In the genomic region with DNA sequence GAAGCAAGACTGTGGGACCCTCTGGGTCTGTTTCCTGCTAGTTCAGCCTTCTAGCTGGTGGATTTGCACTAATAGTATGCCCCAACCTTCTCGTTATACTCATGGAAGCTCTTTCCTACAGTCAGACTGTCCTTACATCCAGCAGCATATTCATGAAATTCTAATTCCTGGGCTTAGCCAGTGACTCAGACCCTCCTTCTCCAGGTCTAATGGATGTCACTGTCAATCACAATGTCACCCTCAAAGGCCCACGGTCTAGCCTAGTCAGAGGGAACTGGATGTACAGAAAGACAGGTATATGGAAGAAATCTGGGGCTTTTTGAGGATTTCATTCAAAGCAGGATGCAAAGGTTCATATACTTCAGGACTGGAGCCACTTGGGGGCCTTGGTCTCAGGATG, we compare ENCODE assay signal across 21 cellular contexts.
DNase-seq lines count a peak whose midpoint lies in the region; ATAC-seq and TF ChIP-seq lines count a peak whose summit lies in the region.
"Had no signal": no experiment of that assay in that cellular context is flagged by ENCODE, and none has a peak within 500 bp of the region (broad histone marks: within the 10 kb centered on the region; RNA-seq: fewer than 3 reads in every experiment).

No MANE protein-coding gene starts in this region.

- H3K4me1 ChIP-seq in right atrium auricular region (peaks cover 0 to 7% of the 10 kb centered on the region in 2 donors), heart left ventricle (peaks cover 0 to 4% (median 0%) of the 10 kb centered on the region in 12 donors), mesenchymal stem cell (ENCODE audit: control insufficient read depth, insufficient read depth, low read depth, low read length) (peaks cover 23% of the 10 kb centered on the region), smooth muscle cell (ENCODE audit: low read depth) (peaks cover 3% of the 10 kb centered on the region)
- H3K4me1 ChIP-seq: BE2C, HAP-1 had no signal

- H3K14ac ChIP-seq in mesenchymal stem cell (ENCODE audit: low read length in 2 of 2): no peak overlapping the region

- H3K36me3 ChIP-seq in right atrium auricular region: no peaks in the 10 kb centered on the region
- no peaks in the 10 kb centered on the region for H3K36me3 ChIP-seq in heart left ventricle
- peaks cover 0 to 4% of the 10 kb centered on the region in 2 experiments for H3K36me3 ChIP-seq in mesenchymal stem cell (ENCODE audit: control insufficient read depth in 1 of 2, insufficient read depth in 2 of 2, low read depth in 1 of 2, low read length in 2 of 2)
- H3K36me3 ChIP-seq in smooth muscle cell (ENCODE audit: low read depth): no peaks in the 10 kb centered on the region
- H3K36me3 ChIP-seq: BE2C; BLaER1 treated with 17β-estradiol and CSF1 and Interleukin-3, amounts not matched to agents 10 nM and 100 nM; HAP-1 had no signal

- H3K27ac ChIP-seq in right atrium auricular region (no peak overlapping the region), heart left ventricle (no peak overlapping the region), coronary artery (no peak overlapping the region), mesenchymal stem cell (ENCODE audit: low read length, poor library complexity, severe bottlenecking) (peak overlapping the region; percentile 73), smooth muscle cell (ENCODE audit: low read depth) (peak overlapping the region; percentile 19)
- H3K27ac ChIP-seq: 22Rv1; BLaER1 treated with 17β-estradiol and CSF1 and Interleukin-3, amounts not matched to agents 10 nM and 100 nM had no signal

- no peak overlapping the region for H3K4ac ChIP-seq in mesenchymal stem cell (ENCODE audit: low read depth in 1 of 2, low read length in 2 of 2)

- peaks cover 4% of the 10 kb centered on the region for H3F3A ChIP-seq in smooth muscle cell (ENCODE audit: low read depth)

- no peaks in the 10 kb centered on the region for H3K79me1 ChIP-seq in mesenchymal stem cell (replicated peaks; ENCODE audit: low read length, poor library complexity, severe bottlenecking)

- TF ChIP-seq CTCF in right atrium auricular region (IDR thresholded peaks at IDR 0.05) (no peak), heart left ventricle (IDR thresholded peaks at IDR 0.05) (no peak), coronary artery (IDR thresholded peaks at IDR 0.05) (no peak), smooth muscle cell (IDR thresholded peaks at IDR 0.05; ENCODE audit: borderline replicate concordance, insufficient read depth, poor library complexity, severe bottlenecking) (no peak)

- no peaks in the 10 kb centered on the region for H4K20me1 ChIP-seq in smooth muscle cell (ENCODE audit: low read depth)

- H3K79me2 ChIP-seq in smooth muscle cell (ENCODE audit: low read depth): no peaks in the 10 kb centered on the region

- peak overlapping the region; percentile 85 for H2BK5ac ChIP-seq in mesenchymal stem cell (ENCODE audit: low read depth, low read length, poor library complexity, severe bottlenecking)

- H3K4me2 ChIP-seq in mesenchymal stem cell (ENCODE audit: low read length, poor library complexity, severe bottlenecking) (no peak overlapping the region), smooth muscle cell (no peak overlapping the region)
- H3K4me2 ChIP-seq: BLaER1 treated with 17β-estradiol and CSF1 and Interleukin-3, amounts not matched to agents 10 nM and 100 nM had no signal

- H3K9me3 ChIP-seq in right atrium auricular region: no peaks in the 10 kb centered on the region
- no peaks in the 10 kb centered on the region for H3K9me3 ChIP-seq in heart left ventricle
- H3K9me3 ChIP-seq in mesenchymal stem cell (ENCODE audit: control insufficient read depth, low read length): no peaks in the 10 kb centered on the region
- H3K9me3 ChIP-seq in smooth muscle cell (replicated peaks; ENCODE audit: low read depth): no peaks in the 10 kb centered on the region
- H3K9me3 ChIP-seq: BE2C, HAP-1 had no signal

- H3K4me3 ChIP-seq in right atrium auricular region: no peak overlapping the region
- no peak overlapping the region for H3K4me3 ChIP-seq in heart left ventricle
- H3K4me3 ChIP-seq in coronary artery: no peak overlapping the region
- no peak overlapping the region for H3K4me3 ChIP-seq in mesenchymal stem cell (ENCODE audit: insufficient read depth in 1 of 2, low read depth in 1 of 2, low read length in 2 of 2)
- H3K4me3 ChIP-seq in smooth muscle cell: no peak overlapping the region
- H3K4me3 ChIP-seq: BLaER1 treated with 17β-estradiol and CSF1 and Interleukin-3, amounts not matched to agents 10 nM and 100 nM; HAP-1 had no signal

- no peaks in the 10 kb centered on the region for H3K27me3 ChIP-seq in right atrium auricular region
- peaks cover 0 to 9% (median 0%) of the 10 kb centered on the region in 9 donors for H3K27me3 ChIP-seq in heart left ventricle
- no peaks in the 10 kb centered on the region for H3K27me3 ChIP-seq in mesenchymal stem cell (ENCODE audit: control insufficient read depth in 1 of 2, insufficient read depth in 1 of 2, low read length in 2 of 2)
- no peaks in the 10 kb centered on the region for H3K27me3 ChIP-seq in smooth muscle cell (ENCODE audit: low read depth)
- H3K27me3 ChIP-seq: BE2C had no signal

- TF ChIP-seq POLR2A in heart left ventricle (IDR thresholded peaks at IDR 0.05): no peak

- H2BK15ac ChIP-seq in mesenchymal stem cell (ENCODE audit: low read depth, poor library complexity, severe bottlenecking): no peak overlapping the region

- H2AK5ac ChIP-seq in mesenchymal stem cell (ENCODE audit: low read length, severe bottlenecking): peak overlapping the region; percentile 37

- H2BK12ac ChIP-seq in mesenchymal stem cell (ENCODE audit: low read length in 2 of 2): no peak overlapping the region

- H2AFZ ChIP-seq in mesenchymal stem cell (ENCODE audit: low read depth, low read length) (no peak overlapping the region), smooth muscle cell (ENCODE audit: low read depth) (no peak overlapping the region)

- H3K23ac ChIP-seq in mesenchymal stem cell (ENCODE audit: low read length in 2 of 2): no peak overlapping the region

- 75 to 85% (median 84%) methylated on average over 2 of the region's 2 CpGs for WGBS in heart left ventricle, 4 donors
- 93% methylated on average over 2 of the region's 2 CpGs for WGBS in mesenchymal stem cell
- 62% methylated on average over 2 of the region's 2 CpGs for WGBS in smooth muscle cell (ENCODE audit: low lambda C conversion rate)

- DNase-seq in right atrium auricular region (ENCODE audit: low spot score): peak; percentile 28
- no peak for DNase-seq in heart left ventricle
- DNase-seq in coronary artery (ENCODE audit: low spot score): peak; percentile 31
- no peak for DNase-seq in mesenchymal stem cell
- no peak for DNase-seq in smooth muscle cell (lab: John Stamatoyannopoulos, UW; ENCODE audit: unreplicated experiment)
- no peak for DNase-seq in T-helper 2 cell
- DNase-seq in NOMO-1 (lab: John Stamatoyannopoulos, UW; ENCODE audit: unreplicated experiment in 2 of 2): no peak
- DNase-seq: AML-193; BE2C; Calu3; CD4-positive, alpha-beta memory T cell; COR-L47; DMS53; DMS79 treated with DMSO at 0.1 percent for 48 hours; GF-D8; GOT3; HFFc6 had no signal

- no peak overlapping the region for H2BK120ac ChIP-seq in mesenchymal stem cell (ENCODE audit: low read depth, low read length)

- peak overlapping the region; percentile 68 for H3K9ac ChIP-seq in mesenchymal stem cell (ENCODE audit: low read length)
- H3K9ac ChIP-seq in smooth muscle cell (ENCODE audit: low read depth): no peak overlapping the region
- H3K9ac ChIP-seq: BLaER1 treated with 17β-estradiol and CSF1 and Interleukin-3, amounts not matched to agents 10 nM and 100 nM had no signal

- H4K8ac ChIP-seq in mesenchymal stem cell (ENCODE audit: low read length): no peak overlapping the region

- intact Hi-C loops in heart left ventricle (cut with DNase I): no loop called here

- no peak overlapping the region for H4K91ac ChIP-seq in mesenchymal stem cell (ENCODE audit: low read length)

- ATAC-seq in heart left ventricle (no peak), GM19328 (IDR thresholded peaks at IDR 0.05; ENCODE audit: unreplicated experiment) (no peak)

- H3K18ac ChIP-seq in mesenchymal stem cell (ENCODE audit: low read depth in 1 of 2, low read length in 2 of 2): no peak overlapping the region

Comparison
In these comparisons a context has a peak if more than half of its experiments do, and no peak if none do; other contexts are left out.
1. DNase-seq: peak in right atrium auricular region (single experiment) and coronary artery (single experiment); none in heart left ventricle (0 of 5), mesenchymal stem cell (single experiment), smooth muscle cell (single experiment), T-helper 2 cell (0 of 5) and NOMO-1 (0 of 2).
2. H3K27ac ChIP-seq: peak in mesenchymal stem cell (single experiment) and smooth muscle cell (single experiment); none in right atrium auricular region (0 of 2), heart left ventricle (0 of 12) and coronary artery (0 of 2).